In the genomic region with DNA sequence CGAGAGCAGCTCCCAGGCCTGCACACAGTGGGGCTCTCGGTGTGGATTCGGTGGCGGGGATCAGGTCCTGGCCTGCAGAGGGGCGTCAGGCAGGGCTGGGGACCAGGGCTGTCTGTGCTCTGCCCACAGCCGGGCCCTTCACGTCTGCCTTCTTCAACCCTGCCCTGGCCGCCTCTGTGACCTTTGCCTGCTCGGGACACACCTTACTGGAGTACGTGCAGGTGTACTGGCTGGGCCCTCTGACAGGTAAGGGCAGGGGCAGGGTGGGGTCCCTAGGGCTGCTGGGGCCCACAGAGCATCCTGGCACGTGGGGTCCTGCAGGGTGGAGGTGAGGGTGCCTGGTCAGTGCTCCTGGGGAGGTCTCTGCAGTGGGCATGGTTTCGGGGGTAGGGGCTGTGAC, we compare ENCODE assay signal across 4 cellular contexts. TPM values are rescaled to one million over a fixed set of nuclear protein-coding genes. Genes with fewer than 3 reads are reported as not detected.
"Had no signal": no experiment of that assay in that cellular context is flagged by ENCODE, and none has a peak within 500 bp of the region (broad histone marks: within the 10 kb centered on the region; RNA-seq: fewer than 3 reads in every experiment).

No MANE protein-coding gene starts in this region.

RNA-seq across cellular contexts. Expression of gene AQP12A, which starts 2.6 kb away (rescaled TPM):
- total RNA-seq: LHCN-M2, M059J, MCF 10A, NCI-H460 had no signal

RNA-seq across cellular contexts. Expression of gene AQP12B, which starts 11.6 kb away (rescaled TPM):
- total RNA-seq: LHCN-M2, M059J, MCF 10A, NCI-H460 had no signal
